ENCODE assay signal across 9 cellular contexts in the genomic region with DNA sequence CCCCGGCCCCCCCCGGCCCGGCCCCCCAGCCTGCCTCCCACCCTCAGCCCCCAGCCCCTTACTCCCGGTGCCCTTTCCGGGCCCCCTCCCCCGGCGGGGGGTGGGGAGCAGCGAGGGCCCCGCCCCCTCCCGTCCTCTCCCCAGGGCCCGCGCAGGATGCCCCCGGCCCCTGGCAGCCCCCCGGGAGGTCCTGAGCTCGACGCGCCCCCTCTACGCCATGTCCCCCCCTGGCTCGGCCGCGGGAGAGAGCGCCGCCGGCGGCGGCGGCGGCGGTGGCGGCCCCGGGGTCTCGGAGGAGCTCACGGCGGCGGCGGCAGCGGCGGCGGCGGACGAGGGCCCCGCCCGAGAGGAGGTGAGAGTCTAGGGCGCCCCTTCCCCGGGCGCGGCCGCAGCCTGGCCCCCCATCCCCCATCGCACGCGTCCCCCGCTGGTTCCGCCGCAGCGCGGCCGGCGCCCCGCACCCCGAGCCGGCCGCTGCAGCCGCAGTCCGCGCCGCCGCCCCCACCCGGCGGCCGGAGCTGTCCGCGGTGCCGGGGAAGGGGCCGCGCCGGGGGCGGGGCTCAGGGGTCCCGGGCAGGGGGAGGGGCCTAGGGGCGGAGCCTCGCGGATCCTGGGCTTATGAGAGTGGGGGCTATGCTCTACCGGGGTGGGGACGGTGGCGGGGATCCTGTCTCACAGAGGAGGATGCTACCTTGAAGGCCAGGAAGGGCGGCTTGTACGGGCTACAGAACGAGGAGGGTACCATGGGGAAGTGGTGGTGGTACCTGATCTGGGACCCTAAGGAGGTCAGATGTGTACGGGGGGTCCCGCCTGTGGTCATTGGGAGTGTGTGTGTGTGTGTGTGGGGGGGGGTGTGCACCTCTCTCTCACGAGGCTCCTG. TPM values are rescaled to one million over a fixed set of nuclear protein-coding genes. Genes with fewer than 3 reads are reported as not detected.
DNase-seq lines count a peak whose midpoint lies in the region; ATAC-seq and TF ChIP-seq lines count a peak whose summit lies in the region.
"Had no signal": no experiment of that assay in that cellular context is flagged by ENCODE, and none has a peak within 500 bp of the region (broad histone marks: within the 10 kb centered on the region; RNA-seq: fewer than 3 reads in every experiment).

No MANE protein-coding gene starts in this region.

- intact Hi-C loops in dorsolateral prefrontal cortex (cut with DNase I) (no loop called here), prostate gland (cut with DNase I) (no loop called here)

- no peak for TF ChIP-seq CTCF in dorsolateral prefrontal cortex (IDR thresholded peaks at IDR 0.05 in 54 of 56, conservative IDR thresholded peaks at IDR 0.05 in 2 of 56; ENCODE audit: low read depth in 1 of 56, partially characterized antibody in 56 of 56)
- TF ChIP-seq CTCF in prostate gland (IDR thresholded peaks at IDR 0.05) = no peak

- H3K4me1 ChIP-seq in prostate gland (replicated peaks) = no peaks in the 10 kb centered on the region

- WGBS in prostate gland = 4% methylated on average over 37 of the region's 90 CpGs

- H3K27ac ChIP-seq in dorsolateral prefrontal cortex (peak overlapping the region in 45 of 59 donors; percentile 31 to 96 (median 74)), prostate gland (no peak overlapping the region)

- peaks cover 0 to 32% (median 0%) of the 10 kb centered on the region in 45 donors for H3K27me3 ChIP-seq in dorsolateral prefrontal cortex
- H3K27me3 ChIP-seq in prostate gland (replicated peaks; ENCODE audit: insufficient read depth) = peaks cover 5% of the 10 kb centered on the region

- H3K36me3 ChIP-seq in prostate gland = no peaks in the 10 kb centered on the region

- ATAC-seq in left lobe of liver (no peak), GM18520 (IDR thresholded peaks at IDR 0.05; ENCODE audit: unreplicated experiment) (no peak)

- H3K4me3 ChIP-seq in dorsolateral prefrontal cortex = peak overlapping the region; percentile 14 to 70 (median 53)
- H3K4me3 ChIP-seq in prostate gland = peak overlapping the region; percentile 29 to 45

- no peaks in the 10 kb centered on the region for H3K9me3 ChIP-seq in prostate gland

- DNase-seq in NCI-H1694 (lab: John Stamatoyannopoulos, UW) (peak; percentile 26), NCI-H1694 treated with DMSO at 0.1 percent for 48 hours (lab: John Stamatoyannopoulos, UW) (no peak), NCI-H2227 treated with DMSO at 0.1 percent for 48 hours (lab: John Stamatoyannopoulos, UW) (peak; percentile 24), dorsolateral prefrontal cortex (peak in 2 of 10 donors; percentile 46 to 49), prostate gland (ENCODE audit: low spot score) (no peak), left lobe of liver (ENCODE audit: low spot score) (no peak), amniotic stem cell (lab: John Stamatoyannopoulos, UW) (no peak)
- DNase-seq: NCI-H446 treated with DMSO at 0.1 percent for 48 hours had no signal

- TF ChIP-seq POLR2A in prostate gland (IDR thresholded peaks at IDR 0.05) = no peak

RNA-seq across cellular contexts. Expression of gene TMEM151B, which starts 0.5 kb away (rescaled TPM):
- total RNA-seq in dorsolateral prefrontal cortex = 100 to 1,000 TPM in 60 of 120 experiments, 10 to 100 TPM in 60; 28.3 to 159 (median 100) TPM
- 1 to 10 TPM in 1 of 2 donors, under 1 TPM in 1; 0.09 to 1.1 TPM for total RNA-seq in prostate gland
- total RNA-seq in left lobe of liver = not detected

RNA-seq across cellular contexts. Expression of gene NFKBIE, which starts 5.4 kb away (rescaled TPM):
- total RNA-seq in dorsolateral prefrontal cortex (10 to 100 TPM in 13 of 120 experiments, 1 to 10 TPM in 107; 2.9 to 14.4 (median 7.5) TPM), prostate gland (10 to 100 TPM; 20.8 to 34.4 TPM), left lobe of liver (2.8 TPM)

RNA-seq across cellular contexts. Expression of gene SLC35B2, which starts 13.4 kb away (rescaled TPM):
- total RNA-seq in dorsolateral prefrontal cortex (10 to 100 TPM in 119 of 120 experiments, 1 to 10 TPM in 1; 9.6 to 55.6 (median 23.9) TPM), prostate gland (10 to 100 TPM; 44.5 to 59.9 TPM), left lobe of liver (18.4 TPM)

RNA-seq across cellular contexts. Expression of gene HSP90AB1, which starts 23.9 kb away (rescaled TPM):
- total RNA-seq in dorsolateral prefrontal cortex = 1,000 to 10,000 TPM in 53 of 120 experiments, 100 to 1,000 TPM in 67; 482 to 1,543 (median 963) TPM
- total RNA-seq in prostate gland = 100 to 1,000 TPM; 650 to 805 TPM
- total RNA-seq in left lobe of liver = 187 TPM

RNA-seq across cellular contexts. Expression of gene AARS2, which starts 42.4 kb away (rescaled TPM):
- total RNA-seq in dorsolateral prefrontal cortex = 10 to 100 TPM; 11.9 to 24.4 (median 16.4) TPM
- 10 to 100 TPM; 17.4 to 19.4 TPM for total RNA-seq in prostate gland
- 7.7 TPM for total RNA-seq in left lobe of liver

Comparison
In these comparisons a context has a peak if more than half of its experiments do, and no peak if none do; other contexts are left out.
1. DNase-seq: peak in NCI-H1694 (single experiment) and NCI-H2227 treated with DMSO at 0.1 percent for 48 hours (single experiment); none in NCI-H1694 treated with DMSO at 0.1 percent for 48 hours (single experiment), prostate gland (single experiment), left lobe of liver (single experiment) and amniotic stem cell (single experiment).
2. H3K27ac ChIP-seq: peak in dorsolateral prefrontal cortex (45 of 59); none in prostate gland (0 of 2).
3. RNA of gene TMEM151B, which starts 0.5 kb away (total RNA-seq): 28.3 to 159 TPM in dorsolateral prefrontal cortex; 0.09 to 1.1 TPM in prostate gland and not detected in left lobe of liver (single experiment); every median in the first group is over 10 times any median in the second.